24 cellular contexts compared by ENCODE assay signal in genomic region chr6:162942860-162943259, GRCh38.
DNase-seq lines count a peak whose midpoint lies in the region; ATAC-seq and TF ChIP-seq lines count a peak whose summit lies in the region.
"Had no signal": no experiment of that assay in that cellular context is flagged by ENCODE, and none has a peak within 500 bp of the region (broad histone marks: within the 10 kb centered on the region; RNA-seq: fewer than 3 reads in every experiment).

No MANE protein-coding gene starts in this region.

- no peaks in the 10 kb centered on the region for H3K79me2 ChIP-seq in trophoblast cell (ENCODE audit: control insufficient read depth, insufficient read depth, low read length, poor library complexity)

- DNase-seq in AG10803 (ENCODE audit: low read depth) (peak; percentile 74), HT1080 (ENCODE audit: low read depth) (peak; percentile 90), cardiac fibroblast (ENCODE audit: low read depth in 2 of 2) (peak; percentile 38 to 71), mesenchymal stem cell (peak; percentile 78), trophoblast cell (no peak), NCI-H2107 treated with DMSO at 0.1 percent for 48 hours (lab: John Stamatoyannopoulos, UW; ENCODE audit: unreplicated experiment) (no peak)
- DNase-seq in stimulated activated CD4-positive, alpha-beta T cell treated with anti-CD3 and anti-CD28 coated beads, Interleukin-4, amount 100 ng/mL, for 24 hours = no peak
- DNase-seq: activated CD4-positive, alpha-beta memory T cell treated with anti-CD3 and anti-CD28 coated beads, Interleukin-2, amount 10 ng/mL, durations not matched to agents 7 days and 5 days; activated CD4-positive, CD25-positive, alpha-beta regulatory T cell; activated gamma-delta T cell treated with Interleukin-2 at 50 U/mL for 16 hours; activated T-cell treated with anti-CD3 and anti-CD28 coated beads for 4 hours; CD4-positive, alpha-beta T cell; H7; immature natural killer cell; Kasumi-1; lower lobe of right lung; NCI-H1417 treated with DMSO at 0.1 percent for 48 hours; NCI-H524; T-helper 9 cell; testis had no signal

- H3K23ac ChIP-seq in mesenchymal stem cell (ENCODE audit: low read length in 2 of 2) (no peak overlapping the region), trophoblast cell (ENCODE audit: low read length) (no peak overlapping the region)

- H2BK15ac ChIP-seq in mesenchymal stem cell (ENCODE audit: low read depth, poor library complexity, severe bottlenecking) = no peak overlapping the region

- H2AFZ ChIP-seq in mesenchymal stem cell (ENCODE audit: low read depth, low read length) = no peak overlapping the region
- H2AFZ ChIP-seq in trophoblast cell (ENCODE audit: insufficient read depth, low read length, poor library complexity) = no peak overlapping the region

- no peak overlapping the region for H3K4me2 ChIP-seq in mesenchymal stem cell (ENCODE audit: low read length, poor library complexity, severe bottlenecking)
- H3K4me2 ChIP-seq in trophoblast cell (ENCODE audit: low read length) = no peak overlapping the region

- ATAC-seq in GM21360 (IDR thresholded peaks at IDR 0.05; ENCODE audit: unreplicated experiment) = no peak
- ATAC-seq: lower lobe of right lung; sciatic nerve; stimulated activated memory B cell treated with anti-CD40 and anti-IgM and Interleukin-4, amounts not matched to agents 10 μg/mL and 1 μg/mL and 100 μg/mL, for 72 hours had no signal

- H3K4ac ChIP-seq in mesenchymal stem cell (ENCODE audit: low read depth in 1 of 2, low read length in 2 of 2) (no peak overlapping the region), trophoblast cell (ENCODE audit: low read depth, low read length) (no peak overlapping the region)

- H2AK5ac ChIP-seq in mesenchymal stem cell (ENCODE audit: low read length, severe bottlenecking) (no peak overlapping the region), trophoblast cell (ENCODE audit: low read length) (no peak overlapping the region)

- H3K9ac ChIP-seq in mesenchymal stem cell (ENCODE audit: low read length) (no peak overlapping the region), trophoblast cell (ENCODE audit: low read length) (no peak overlapping the region)

- no peak overlapping the region for H3K14ac ChIP-seq in mesenchymal stem cell (ENCODE audit: low read length in 2 of 2)
- H3K14ac ChIP-seq in trophoblast cell (ENCODE audit: low read length) = no peak overlapping the region

- peaks cover 29% of the 10 kb centered on the region for H3K9me3 ChIP-seq in mesenchymal stem cell (ENCODE audit: control insufficient read depth, low read length)
- H3K9me3 ChIP-seq in trophoblast cell (ENCODE audit: insufficient read depth, low read depth, low read length) = no peaks in the 10 kb centered on the region
- H3K9me3 ChIP-seq: testis had no signal

- no peaks in the 10 kb centered on the region for H3K79me1 ChIP-seq in mesenchymal stem cell (replicated peaks; ENCODE audit: low read length, poor library complexity, severe bottlenecking)
- no peaks in the 10 kb centered on the region for H3K79me1 ChIP-seq in trophoblast cell (ENCODE audit: low read length)

- no peak overlapping the region for H3K18ac ChIP-seq in mesenchymal stem cell (ENCODE audit: low read depth in 1 of 2, low read length in 2 of 2)
- H3K18ac ChIP-seq in trophoblast cell (ENCODE audit: low read length) = no peak overlapping the region

- no peak overlapping the region for H4K91ac ChIP-seq in mesenchymal stem cell (ENCODE audit: low read length)
- no peak overlapping the region for H4K91ac ChIP-seq in trophoblast cell (ENCODE audit: low read depth, low read length)

- no peak overlapping the region for H3K27ac ChIP-seq in mesenchymal stem cell (ENCODE audit: low read length, poor library complexity, severe bottlenecking)
- no peak overlapping the region for H3K27ac ChIP-seq in trophoblast cell (ENCODE audit: low read depth, low read length)
- H3K27ac ChIP-seq: lower lobe of right lung, RWPE1, testis had no signal

- TF ChIP-seq CTCF in AG10803 (conservative IDR thresholded peaks at IDR 0.05; ENCODE audit: low read length) = no peak
- no peak for TF ChIP-seq CTCF in cardiac fibroblast (IDR thresholded peaks at IDR 0.05; ENCODE audit: low read depth, low read length)

- H2BK120ac ChIP-seq in mesenchymal stem cell (ENCODE audit: low read depth, low read length) (no peak overlapping the region), trophoblast cell (ENCODE audit: insufficient read depth, low read length, poor library complexity) (no peak overlapping the region)

- H3K4me3 ChIP-seq in AG10803 (ENCODE audit: low read length) (no peak overlapping the region), cardiac fibroblast (replicated peaks in 1 of 2; ENCODE audit: low read depth in 2 of 2, low read length in 2 of 2) (no peak overlapping the region), mesenchymal stem cell (ENCODE audit: insufficient read depth in 1 of 2, low read depth in 1 of 2, low read length in 2 of 2) (no peak overlapping the region), trophoblast cell (ENCODE audit: low read depth, low read length) (no peak overlapping the region)
- H3K4me3 ChIP-seq: lower lobe of right lung, testis had no signal

- no peaks in the 10 kb centered on the region for H3K36me3 ChIP-seq in mesenchymal stem cell (ENCODE audit: control insufficient read depth in 1 of 2, insufficient read depth in 2 of 2, low read depth in 1 of 2, low read length in 2 of 2)
- H3K36me3 ChIP-seq in trophoblast cell (ENCODE audit: control insufficient read depth in 1 of 2, insufficient read depth in 2 of 2, low read length in 2 of 2) = no peaks in the 10 kb centered on the region
- H3K36me3 ChIP-seq: lower lobe of right lung had no signal

- 91% methylated on average over 2 of the region's 2 CpGs for WGBS in mesenchymal stem cell
- WGBS in trophoblast cell (ENCODE audit: extremely low coverage, insufficient coverage, insufficient read length) = no CpG with 5 or more reads among the region's 2 CpGs

- H2BK12ac ChIP-seq in mesenchymal stem cell (ENCODE audit: low read length in 2 of 2) = no peak overlapping the region
- H2BK12ac ChIP-seq in trophoblast cell (ENCODE audit: low read length) = no peak overlapping the region

- peaks cover 6% of the 10 kb centered on the region for H3K4me1 ChIP-seq in mesenchymal stem cell (ENCODE audit: control insufficient read depth, insufficient read depth, low read depth, low read length)
- H3K4me1 ChIP-seq in trophoblast cell (ENCODE audit: control insufficient read depth in 1 of 2, insufficient read depth in 2 of 2, low read length in 2 of 2) = peaks cover 0 to 2% of the 10 kb centered on the region in 2 experiments
- H3K4me1 ChIP-seq: lower lobe of right lung had no signal

- H4K8ac ChIP-seq in mesenchymal stem cell (ENCODE audit: low read length) (no peak overlapping the region), trophoblast cell (ENCODE audit: low read depth, low read length) (no peak overlapping the region)

- H3K27me3 ChIP-seq in mesenchymal stem cell (ENCODE audit: control insufficient read depth in 1 of 2, insufficient read depth in 1 of 2, low read length in 2 of 2) (no peaks in the 10 kb centered on the region), trophoblast cell (ENCODE audit: insufficient read depth, low read length) (no peaks in the 10 kb centered on the region)
- H3K27me3 ChIP-seq: testis had no signal

- no peak overlapping the region for H2BK5ac ChIP-seq in mesenchymal stem cell (ENCODE audit: low read depth, low read length, poor library complexity, severe bottlenecking)
- no peak overlapping the region for H2BK5ac ChIP-seq in trophoblast cell (ENCODE audit: low read depth, low read length, poor library complexity)

- H4K12ac ChIP-seq in trophoblast cell (ENCODE audit: low read depth, low read length) = no peak overlapping the region

Comparison
In these comparisons a context has a peak if more than half of its experiments do, and no peak if none do; other contexts are left out.
1. DNase-seq: peak in AG10803 (single experiment), HT1080 (single experiment), cardiac fibroblast (2 of 2) and mesenchymal stem cell (single experiment); none in trophoblast cell (0 of 2), stimulated activated CD4-positive, alpha-beta T cell treated with anti-CD3 and anti-CD28 coated beads, Interleukin-4, amount 100 ng/mL, for 24 hours (single experiment) and NCI-H2107 treated with DMSO at 0.1 percent for 48 hours (single experiment).